8 cellular contexts compared by ENCODE assay signal in genomic region chr7:87151701-87152111, GRCh38. TPM values are rescaled to one million over a fixed set of nuclear protein-coding genes. Genes with fewer than 3 reads are reported as not detected.
DNase-seq lines count a peak whose midpoint lies in the region; ATAC-seq and TF ChIP-seq lines count a peak whose summit lies in the region.

No MANE protein-coding gene starts in this region.

- H3K27ac Mint-ChIP-seq in activated CD4-positive, alpha-beta memory T cell treated with anti-CD3 and anti-CD28 coated beads, Interleukin-2, amount 10 ng/mL, durations not matched to agents 7 days and 5 days: peak overlapping the region; percentile 93

- TF ChIP-seq CTCF in 22Rv1 (IDR thresholded peaks at IDR 0.05): no peak

- H3K4me1 ChIP-seq in iPS-18a (ENCODE audit: control insufficient read depth, low read depth, low read length) (peaks cover 15% of the 10 kb centered on the region), subcutaneous abdominal adipose tissue (ENCODE audit: control insufficient read depth in 5 of 5, insufficient read depth in 5 of 5, low read length in 5 of 5) (peaks cover 4 to 46% (median 39%) of the 10 kb centered on the region in 5 donors)

- CTCF ChIA-PET in activated CD4-positive, alpha-beta memory T cell treated with anti-CD3 and anti-CD28 coated beads, Interleukin-2, amount 10 ng/mL, durations not matched to agents 7 days and 5 days (lab: Charles Lee): interaction anchor here (0.9 to 3.3 kb wide), 8 partner anchors 8 to 224 kb away, joined by 3 to 23 read pairs (median 4); partner anchors contain the start of genes ELAPOR2 and TMEM243

- peaks cover 27% of the 10 kb centered on the region for H3K36me3 Mint-ChIP-seq in activated CD4-positive, alpha-beta memory T cell treated with anti-CD3 and anti-CD28 coated beads, Interleukin-2, amount 10 ng/mL, durations not matched to agents 7 days and 5 days (ENCODE audit: low read depth)

- intact Hi-C loops in posterior vena cava (cut with DNase I): loop anchor here in 1 of 2 donors (5.0 kb wide), 1 partner anchor 224 kb away; no protein-coding TSS in a partner anchor

- H3K9me3 ChIP-seq in iPS-18a (ENCODE audit: control insufficient read depth, low read depth, low read length) (no peaks in the 10 kb centered on the region), subcutaneous abdominal adipose tissue (ENCODE audit: control insufficient read depth in 5 of 5, low read length in 5 of 5) (no peaks in the 10 kb centered on the region)

- DNase-seq in activated CD4-positive, alpha-beta memory T cell treated with anti-CD3 and anti-CD28 coated beads, Interleukin-2, amount 10 ng/mL, durations not matched to agents 7 days and 5 days: no peak
- DNase-seq in NCI-H524 treated with DMSO at 0.1 percent for 48 hours (lab: John Stamatoyannopoulos, UW) (no peak), posterior vena cava (ENCODE audit: low spot score) (no peak)

- H3K27me3 Mint-ChIP-seq in activated CD4-positive, alpha-beta memory T cell treated with anti-CD3 and anti-CD28 coated beads, Interleukin-2, amount 10 ng/mL, durations not matched to agents 7 days and 5 days: no peaks in the 10 kb centered on the region

- H3K27ac ChIP-seq in 22Rv1: peak overlapping the region; percentile 99
- H3K27ac ChIP-seq in iPS-18a (ENCODE audit: low read length): peak overlapping the region; percentile 100
- H3K27ac ChIP-seq in subcutaneous abdominal adipose tissue (ENCODE audit: low read depth, low read length): peak overlapping the region; percentile 99

- POLR2A ChIA-PET in activated CD4-positive, alpha-beta memory T cell treated with anti-CD3 and anti-CD28 coated beads, Interleukin-2, amount 10 ng/mL, durations not matched to agents 7 days and 5 days (lab: Charles Lee): interaction anchor here (0.7 to 14.2 kb wide), 22 partner anchors 9 to 1069 kb away, joined by 3 to 337 read pairs (median 5); partner anchors contain the start of genes CROT, ELAPOR2, SRI and TMEM243

- H3K4me3 Mint-ChIP-seq in activated CD4-positive, alpha-beta memory T cell treated with anti-CD3 and anti-CD28 coated beads, Interleukin-2, amount 10 ng/mL, durations not matched to agents 7 days and 5 days: peak overlapping the region; percentile 94

- peak overlapping the region; percentile 91 for H3K4me3 ChIP-seq in iPS-18a (ENCODE audit: low read length)
- peak overlapping the region; percentile 63 to 89 (median 88) for H3K4me3 ChIP-seq in subcutaneous abdominal adipose tissue (ENCODE audit: low read depth in 1 of 5, low read length in 5 of 5)

- no peaks in the 10 kb centered on the region for H3K27me3 ChIP-seq in iPS-18a (ENCODE audit: control insufficient read depth, insufficient read depth, low read length)
- H3K27me3 ChIP-seq in subcutaneous abdominal adipose tissue (ENCODE audit: control insufficient read depth in 5 of 5, insufficient read depth in 4 of 5, low read length in 5 of 5): no peaks in the 10 kb centered on the region

- H3K9me3 Mint-ChIP-seq in activated CD4-positive, alpha-beta memory T cell treated with anti-CD3 and anti-CD28 coated beads, Interleukin-2, amount 10 ng/mL, durations not matched to agents 7 days and 5 days: no peaks in the 10 kb centered on the region

- ATAC-seq in GM18867 (IDR thresholded peaks at IDR 0.05; ENCODE audit: unreplicated experiment) (peak; percentile 5), HG03135 (IDR thresholded peaks at IDR 0.05; ENCODE audit: unreplicated experiment) (peak; percentile 34)

- H3K9ac ChIP-seq in iPS-18a (ENCODE audit: low read length) (peak overlapping the region; percentile 97), subcutaneous abdominal adipose tissue (ENCODE audit: low read length in 5 of 5) (peak overlapping the region; percentile 57 to 94 (median 82))

- peaks cover 12% of the 10 kb centered on the region for H3K36me3 ChIP-seq in iPS-18a (ENCODE audit: control insufficient read depth, low read depth, low read length)
- H3K36me3 ChIP-seq in subcutaneous abdominal adipose tissue (ENCODE audit: control insufficient read depth in 5 of 5, insufficient read depth in 5 of 5, low read length in 5 of 5): no peaks in the 10 kb centered on the region

- peaks cover 37% of the 10 kb centered on the region for H3K4me1 Mint-ChIP-seq in activated CD4-positive, alpha-beta memory T cell treated with anti-CD3 and anti-CD28 coated beads, Interleukin-2, amount 10 ng/mL, durations not matched to agents 7 days and 5 days

RNA-seq across cellular contexts. Expression of gene DMTF1, which starts 0.5 kb away (rescaled TPM):
- 10 to 100 TPM; 95.3 to 97.8 TPM for total RNA-seq in activated CD4-positive, alpha-beta memory T cell treated with anti-CD3 and anti-CD28 coated beads, Interleukin-2, amount 10 ng/mL, durations not matched to agents 7 days and 5 days
- total RNA-seq in posterior vena cava: 10 to 100 TPM; 57.7 to 63.6 TPM
